Comparison of ENCODE assay signal across 8 cellular contexts in genomic region chr4:75514131-75514948, GRCh38. TPM values are rescaled to one million over a fixed set of nuclear protein-coding genes. Genes with fewer than 3 reads are reported as not detected.
DNase-seq lines count a peak whose midpoint lies in the region; ATAC-seq and TF ChIP-seq lines count a peak whose summit lies in the region.

TSS of gene RCHY1 (minus strand) at chr4:75514403. CDS start at chr4:75514286, 117 bp downstream.
TSS of gene THAP6 (plus strand) at chr4:75514473. CDS start at chr4:75515453, 980 bp downstream.

- H3K9me3 Mint-ChIP-seq in effector memory CD8-positive, alpha-beta T cell: no peaks in the 10 kb centered on the region

- peaks cover 39% of the 10 kb centered on the region for H3K36me3 Mint-ChIP-seq in effector memory CD8-positive, alpha-beta T cell (ENCODE audit: insufficient read depth)

- H4K8ac ChIP-seq in mesenchymal stem cell (ENCODE audit: low read length): peak within 1 kb of the TSS; percentile 97

- CTCF ChIA-PET in activated CD8-positive, alpha-beta memory T cell treated with anti-CD3 and anti-CD28 coated beads for 36 hours (lab: Charles Lee): interaction anchor here (0.6 to 1.0 kb wide), 3 partner anchors 57 to 145 kb away, joined by 3 to 4 read pairs (median 4); no protein-coding TSS in a partner anchor

- H3K27me3 ChIP-seq in mesenchymal stem cell (ENCODE audit: control insufficient read depth in 1 of 2, insufficient read depth in 1 of 2, low read length in 2 of 2): no peaks in the 10 kb centered on the region

- peak within 1 kb of the TSS; percentile 97 to 98 for H3K4me3 ChIP-seq in mesenchymal stem cell (ENCODE audit: insufficient read depth in 1 of 2, low read depth in 1 of 2, low read length in 2 of 2)

- peak within 1 kb of the TSS in 1 of 2 experiments; percentile 96 for H3K14ac ChIP-seq in mesenchymal stem cell (ENCODE audit: low read length in 2 of 2)

- H2BK15ac ChIP-seq in mesenchymal stem cell (ENCODE audit: low read depth, poor library complexity, severe bottlenecking): peak within 1 kb of the TSS; percentile 84

- H4K91ac ChIP-seq in mesenchymal stem cell (ENCODE audit: low read length): peak within 1 kb of the TSS; percentile 96

- H3K79me1 ChIP-seq in mesenchymal stem cell (replicated peaks; ENCODE audit: low read length, poor library complexity, severe bottlenecking): peaks cover 8% of the 10 kb centered on the region

- under 1% methylated on average over 59 of the region's 61 CpGs for WGBS in mesenchymal stem cell

- peak within 1 kb of the TSS; percentile 49 to 83 for H2BK12ac ChIP-seq in mesenchymal stem cell (ENCODE audit: low read length in 2 of 2)

- H3K4me2 ChIP-seq in mesenchymal stem cell (ENCODE audit: low read length, poor library complexity, severe bottlenecking): peak within 1 kb of the TSS; percentile 76

- H3K27ac Mint-ChIP-seq in effector memory CD8-positive, alpha-beta T cell: no peak within 1 kb of the TSS

- no peaks in the 10 kb centered on the region for H3K9me3 ChIP-seq in mesenchymal stem cell (ENCODE audit: control insufficient read depth, low read length)

- TF ChIP-seq CTCF in GM20000 (IDR thresholded peaks at IDR 0.05; ENCODE audit: extremely low read depth, missing control alignments): no peak

- peaks cover 2% of the 10 kb centered on the region for H3K4me1 ChIP-seq in mesenchymal stem cell (ENCODE audit: control insufficient read depth, insufficient read depth, low read depth, low read length)

- peak within 1 kb of the TSS; percentile 89 for H2BK120ac ChIP-seq in mesenchymal stem cell (ENCODE audit: low read depth, low read length)

- H3K4me1 Mint-ChIP-seq in effector memory CD8-positive, alpha-beta T cell (ENCODE audit: low read depth in 2 of 2): peaks cover 24 to 44% of the 10 kb centered on the region in 2 donors

- peaks cover 0 to 32% of the 10 kb centered on the region in 2 experiments for H3K36me3 ChIP-seq in mesenchymal stem cell (ENCODE audit: control insufficient read depth in 1 of 2, insufficient read depth in 2 of 2, low read depth in 1 of 2, low read length in 2 of 2)

- H2AFZ ChIP-seq in mesenchymal stem cell (ENCODE audit: low read depth, low read length): peak within 1 kb of the TSS; percentile 93

- peak within 1 kb of the TSS; percentile 99 for H3K27ac ChIP-seq in mesenchymal stem cell (ENCODE audit: low read length, poor library complexity, severe bottlenecking)

- no peak within 1 kb of the TSS for H3K4me3 Mint-ChIP-seq in effector memory CD8-positive, alpha-beta T cell

- peak within 1 kb of the TSS; percentile 86 for H2BK5ac ChIP-seq in mesenchymal stem cell (ENCODE audit: low read depth, low read length, poor library complexity, severe bottlenecking)

- peak within 1 kb of the TSS; percentile 99 for H3K9ac ChIP-seq in mesenchymal stem cell (ENCODE audit: low read length)

- H3K18ac ChIP-seq in mesenchymal stem cell (ENCODE audit: low read depth in 1 of 2, low read length in 2 of 2): peak within 1 kb of the TSS; percentile 96 to 100

- H3K23ac ChIP-seq in mesenchymal stem cell (ENCODE audit: low read length in 2 of 2): peak within 1 kb of the TSS in 1 of 2 experiments; percentile 96

- POLR2A ChIA-PET in activated CD8-positive, alpha-beta memory T cell treated with anti-CD3 and anti-CD28 coated beads for 36 hours (lab: Charles Lee): interaction anchor here (0.8 to 1.2 kb wide), 2 partner anchors 19 to 139 kb away, joined by 3 read pairs; no protein-coding TSS in a partner anchor

- peak; percentile 85 for ATAC-seq in effector memory CD8-positive, alpha-beta T cell (replicated peaks)

- no peaks in the 10 kb centered on the region for H3K27me3 Mint-ChIP-seq in effector memory CD8-positive, alpha-beta T cell

- peak within 1 kb of the TSS; percentile 88 to 97 for H3K4ac ChIP-seq in mesenchymal stem cell (ENCODE audit: low read depth in 1 of 2, low read length in 2 of 2)

- H2AK5ac ChIP-seq in mesenchymal stem cell (ENCODE audit: low read length, severe bottlenecking): peak within 1 kb of the TSS; percentile 57

- peak; percentile 97 for DNase-seq in COLO668 (lab: John Stamatoyannopoulos, UW; ENCODE audit: unreplicated experiment)
- peak; percentile 79 for DNase-seq in GM20000 (ENCODE audit: low spot score)
- DNase-seq in HT-29 (ENCODE audit: low spot score): peak; percentile 97
- peak; percentile 92 to 97 for DNase-seq in NOMO-1 (lab: John Stamatoyannopoulos, UW; ENCODE audit: unreplicated experiment in 2 of 2)
- peak; percentile 90 to 92 (median 91) for DNase-seq in effector memory CD8-positive, alpha-beta T cell
- DNase-seq in mesenchymal stem cell: peak; percentile 98
- DNase-seq in stimulated activated CD8-positive, alpha-beta memory T cell treated with anti-CD3 and anti-CD28 coated beads, Interleukin-15, amount 100 ng/mL, for 1 hour (ENCODE audit: low read depth): peak; percentile 87

RNA-seq across cellular contexts. Expression of gene RCHY1, which starts in this region (rescaled TPM):
- total RNA-seq in HT-29 (2014; rRNA removed; shearing (Covaris generic)): 6.2 and 10.8 TPM in 2 replicates
- 10 to 100 TPM; 24.9 to 28.4 TPM for total RNA-seq in activated CD8-positive, alpha-beta memory T cell treated with anti-CD3 and anti-CD28 coated beads for 36 hours
- polyA plus RNA-seq in mesenchymal stem cell (2013, experiment 1 of 2): 19.9 TPM
- polyA plus RNA-seq in mesenchymal stem cell (2013, experiment 2 of 2): 20.4 TPM

RNA-seq across cellular contexts. Expression of gene THAP6, which starts in this region (rescaled TPM):
- total RNA-seq in HT-29 (2014; rRNA removed; shearing (Covaris generic)): 4.8 and 5.4 TPM in 2 replicates
- 10 to 100 TPM; 20.1 to 20.8 TPM for total RNA-seq in activated CD8-positive, alpha-beta memory T cell treated with anti-CD3 and anti-CD28 coated beads for 36 hours
- 8.5 TPM for polyA plus RNA-seq in mesenchymal stem cell (2013, experiment 1 of 2)
- 8.6 TPM for polyA plus RNA-seq in mesenchymal stem cell (2013, experiment 2 of 2)

Comparison
In these comparisons a context has a peak if more than half of its experiments do, and no peak if none do; other contexts are left out.
1. Peak in every context shown above with its lines: DNase-seq, ATAC-seq, H3K4me3 ChIP-seq and H3K27ac ChIP-seq.